Comparison of ENCODE assay signal across 10 cellular contexts in the genomic region with DNA sequence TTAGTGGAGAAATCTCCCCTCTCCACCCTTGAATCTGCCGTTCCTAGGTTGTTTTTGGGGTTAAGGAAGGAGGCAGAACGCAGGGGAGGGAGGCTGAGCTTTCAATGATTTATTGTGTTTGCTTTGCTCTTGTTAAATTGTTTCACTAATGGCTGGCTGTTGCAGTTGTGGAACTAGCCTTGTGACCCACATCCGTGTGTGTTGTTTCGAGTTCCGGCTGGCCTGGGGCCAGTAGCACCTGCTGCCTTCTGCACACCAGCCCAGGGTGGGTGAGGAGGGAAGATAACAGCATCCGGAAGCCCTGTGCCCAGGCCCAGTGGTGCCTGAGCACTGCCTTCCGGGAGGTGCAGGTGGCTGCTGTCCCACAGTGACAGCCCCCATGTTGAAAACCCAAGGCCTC. TPM values are rescaled to one million over a fixed set of nuclear protein-coding genes. Genes with fewer than 3 reads are reported as not detected.
DNase-seq lines count a peak whose midpoint lies in the region; ATAC-seq and TF ChIP-seq lines count a peak whose summit lies in the region.
"Had no signal": no experiment of that assay in that cellular context is flagged by ENCODE, and none has a peak within 500 bp of the region (broad histone marks: within the 10 kb centered on the region; RNA-seq: fewer than 3 reads in every experiment).

No MANE protein-coding gene starts in this region.

- DNase-seq in GM13977 (ENCODE audit: low spot score) (peak; percentile 71), NCI-H524 treated with DMSO at 0.1 percent for 48 hours (lab: John Stamatoyannopoulos, UW) (no peak), SKM-1 treated with dmso at 0.1 percent for 144 hours (lab: John Stamatoyannopoulos, UW; ENCODE audit: unreplicated experiment) (no peak), putamen (ENCODE audit: low spot score) (no peak)
- DNase-seq in activated CD4-positive, alpha-beta T cell treated with anti-CD3 and anti-CD28 coated beads, Interleukin-2, amount 10 ng/mL, durations not matched to agents 24 days and 14 days = peak; percentile 76

- TF ChIP-seq CTCF in GM13977 (IDR thresholded peaks at IDR 0.05; ENCODE audit: extremely low read depth, insufficient read depth, missing control alignments) = no peak
- TF ChIP-seq CTCF in liver (IDR thresholded peaks at IDR 0.05; ENCODE audit: low read depth, low read length, missing input control) = no peak

- intact Hi-C loops in activated CD4-positive, alpha-beta T cell treated with anti-CD3 and anti-CD28 coated beads, Interleukin-2, amount 10 ng/mL, durations not matched to agents 24 days and 14 days (cut with micrococcal nuclease) = no loop called here

- in situ Hi-C loops in GM13977 (cut with MboI; ENCODE audit: low pct_unique_long_range_greater_than_20kb, low sequenced_read_pairs, unreplicated experiment) = no loop called here

- H3K36me3 Mint-ChIP-seq in activated CD4-positive, alpha-beta T cell treated with anti-CD3 and anti-CD28 coated beads, Interleukin-2, amount 10 ng/mL, durations not matched to agents 24 days and 14 days (ENCODE audit: low read depth) = no peaks in the 10 kb centered on the region

- H3K27ac ChIP-seq in liver (ENCODE audit: low read depth in 1 of 2, low read length in 2 of 2) = peak overlapping the region; percentile 84 to 97
- H3K27ac ChIP-seq: SK-N-MC had no signal

- WGBS in liver = 28% methylated on average over 7 of the region's 7 CpGs

- H3K27me3 ChIP-seq in liver (ENCODE audit: control insufficient read depth in 4 of 4, insufficient read depth in 4 of 4, low read length in 3 of 4) = no peaks in the 10 kb centered on the region

- no peaks in the 10 kb centered on the region for H3K9me3 Mint-ChIP-seq in activated CD4-positive, alpha-beta T cell treated with anti-CD3 and anti-CD28 coated beads, Interleukin-2, amount 10 ng/mL, durations not matched to agents 24 days and 14 days

- TF ChIP-seq RAD21 in liver (IDR thresholded peaks at IDR 0.05) = peak in 1 of 2 donors; percentile 44

- no peaks in the 10 kb centered on the region for H3K9me3 ChIP-seq in liver (ENCODE audit: control insufficient read depth in 4 of 4, low read length in 3 of 4)
- H3K9me3 ChIP-seq: thoracic aorta had no signal

- peak overlapping the region in 1 of 2 donors; percentile 51 for H3K9ac ChIP-seq in liver (ENCODE audit: low read depth in 1 of 2, low read length in 2 of 2)

- H3K4me1 Mint-ChIP-seq in activated CD4-positive, alpha-beta T cell treated with anti-CD3 and anti-CD28 coated beads, Interleukin-2, amount 10 ng/mL, durations not matched to agents 24 days and 14 days = peaks cover 27% of the 10 kb centered on the region

- ATAC-seq in GM21367 (IDR thresholded peaks at IDR 0.05; ENCODE audit: unreplicated experiment) = peak; percentile 78
- peak; percentile 72 for ATAC-seq in HG03565 (IDR thresholded peaks at IDR 0.05; ENCODE audit: unreplicated experiment)

- no peaks in the 10 kb centered on the region for H3K27me3 Mint-ChIP-seq in activated CD4-positive, alpha-beta T cell treated with anti-CD3 and anti-CD28 coated beads, Interleukin-2, amount 10 ng/mL, durations not matched to agents 24 days and 14 days

- peaks cover 5 to 50% (median 29%) of the 10 kb centered on the region in 4 donors for H3K4me1 ChIP-seq in liver (ENCODE audit: control insufficient read depth in 4 of 4, insufficient read depth in 4 of 4, low read length in 3 of 4)

- H3K4me3 Mint-ChIP-seq in activated CD4-positive, alpha-beta T cell treated with anti-CD3 and anti-CD28 coated beads, Interleukin-2, amount 10 ng/mL, durations not matched to agents 24 days and 14 days = peak overlapping the region; percentile 52

- no peak overlapping the region for H3K4me3 ChIP-seq in liver (ENCODE audit: low read depth in 1 of 3, low read length in 3 of 3)
- H3K4me3 ChIP-seq: SK-N-MC, thoracic aorta had no signal

- peaks cover 0 to 4% (median 0%) of the 10 kb centered on the region in 4 donors for H3K36me3 ChIP-seq in liver (ENCODE audit: control insufficient read depth in 4 of 4, insufficient read depth in 3 of 4, low read depth in 1 of 4, low read length in 3 of 4)
- H3K36me3 ChIP-seq: thoracic aorta had no signal

- H3K27ac Mint-ChIP-seq in activated CD4-positive, alpha-beta T cell treated with anti-CD3 and anti-CD28 coated beads, Interleukin-2, amount 10 ng/mL, durations not matched to agents 24 days and 14 days = no peak overlapping the region

TF ChIP-seq in liver, 16 proteins besides CTCF, POLR2A, EP300 and RAD21:
- peak; percentile 51 for TF ChIP-seq SP1 (IDR thresholded peaks at IDR 0.05)
- TF ChIP-seq YY1 (IDR thresholded peaks at IDR 0.05) = peak; percentile 79
- no peak for TF ChIP-seq HNF4G (IDR thresholded peaks at IDR 0.05)
- no peak for TF ChIP-seq JUND (IDR thresholded peaks at IDR 0.05)
- peak in 1 of 2 donors; percentile 10 for TF ChIP-seq HNF4A (conservative IDR thresholded peaks at IDR 0.05)
- peak; percentile 33 to 50 for TF ChIP-seq RXRA (IDR thresholded peaks at IDR 0.05)
- peak; percentile 42 to 63 for TF ChIP-seq GABPA (IDR thresholded peaks at IDR 0.05 in 1 of 2, conservative IDR thresholded peaks at IDR 0.05 in 1 of 2)

RNA-seq across cellular contexts. Expression of gene ERGIC1, which starts 3.6 kb away (rescaled TPM):
- 47.1 and 47.3 TPM in 2 replicates for total RNA-seq in activated CD4-positive, alpha-beta T cell treated with anti-CD3 and anti-CD28 coated beads, Interleukin-2, amount 10 ng/mL, durations not matched to agents 24 days and 14 days
- total RNA-seq in liver = 100 to 1,000 TPM in 1 of 2 donors, 10 to 100 TPM in 1; 45.4 to 149 TPM
- polyA plus RNA-seq in liver = 100 to 1,000 TPM in 1 of 2 donors, 10 to 100 TPM in 1; 53.1 to 155 TPM

Comparison
In these comparisons a context has a peak if more than half of its experiments do, and no peak if none do; other contexts are left out.
1. DNase-seq: peak in GM13977 (single experiment) and activated CD4-positive, alpha-beta T cell treated with anti-CD3 and anti-CD28 coated beads, Interleukin-2, amount 10 ng/mL, durations not matched to agents 24 days and 14 days (single experiment); none in NCI-H524 treated with DMSO at 0.1 percent for 48 hours (single experiment), SKM-1 treated with dmso at 0.1 percent for 144 hours (single experiment) and putamen (single experiment).